In the genomic region with DNA sequence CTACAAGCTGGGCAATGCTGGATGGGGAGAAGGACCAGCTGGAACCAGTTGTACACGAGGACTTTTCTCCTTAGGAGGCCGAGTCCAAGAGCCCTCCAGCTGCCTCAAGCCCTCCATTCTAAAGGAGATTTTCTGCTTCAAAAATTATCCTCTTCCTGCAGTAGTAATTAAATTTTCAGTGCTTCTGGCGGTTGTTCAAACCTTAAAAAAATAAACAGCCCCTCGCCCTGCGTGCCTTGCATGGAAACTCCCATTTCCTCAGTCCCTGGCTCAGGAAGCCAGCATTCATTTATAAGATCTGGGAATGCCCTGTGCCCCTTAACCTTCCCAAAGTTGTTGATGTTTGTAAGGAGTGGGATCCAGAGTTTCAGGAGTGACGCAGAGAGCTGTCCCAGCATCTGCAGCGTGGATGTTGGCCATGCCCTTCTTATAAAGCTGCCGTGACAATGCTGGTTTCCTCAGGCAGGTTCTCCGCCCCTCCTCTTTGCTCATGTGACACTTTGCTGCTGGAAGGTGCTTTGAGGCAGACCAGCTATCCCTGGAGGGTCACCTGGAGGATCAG, we compare ENCODE assay signal across 18 cellular contexts. TPM values are rescaled to one million over a fixed set of nuclear protein-coding genes. Genes with fewer than 3 reads are reported as not detected.
A peak's percentile ranks its signal among the peaks of the same experiment; 100 is the strongest.
DNase-seq lines count a peak whose midpoint lies in the region; ATAC-seq and TF ChIP-seq lines count a peak whose summit lies in the region.
"Had no signal": no experiment of that assay in that cellular context is flagged by ENCODE, and none has a peak within 500 bp of the region (broad histone marks: within the 10 kb centered on the region; RNA-seq: fewer than 3 reads in every experiment).

No MANE protein-coding gene starts in this region.

- ATAC-seq in gastroesophageal sphincter (no peak), GM18502 (IDR thresholded peaks at IDR 0.05; ENCODE audit: poor library complexity, unreplicated experiment) (no peak), upper lobe of left lung (ENCODE audit: low FRiP score in 2 of 2) (no peak)

- H3K9me3 ChIP-seq in gastroesophageal sphincter (peaks cover 0 to 35% (median 0%) of the 10 kb centered on the region in 3 donors), upper lobe of left lung (peaks cover 10 to 32% (median 19%) of the 10 kb centered on the region in 4 donors)

- TF ChIP-seq EP300 in gastroesophageal sphincter (IDR thresholded peaks at IDR 0.05): no peak
- TF ChIP-seq EP300 in upper lobe of left lung (IDR thresholded peaks at IDR 0.05): peak in 1 of 4 donors; percentile 42

- WGBS in gastroesophageal sphincter (ENCODE audit: low coverage in 1 of 2), 2 donors: 29 to 33% methylated on average over 6 to 9 of the region's 9 CpGs
- WGBS in upper lobe of left lung, 2 donors: 31 to 34% methylated on average over 7 to 9 of the region's 9 CpGs

- H3K4me3 ChIP-seq in HFF-Myc (replicated peaks; ENCODE audit: low read depth, low read length) (no peak overlapping the region), gastroesophageal sphincter (no peak overlapping the region), upper lobe of left lung (no peak overlapping the region)
- H3K4me3 ChIP-seq: cardiac muscle cell, transverse colon had no signal

- DNase-seq in COR-L47 (lab: John Stamatoyannopoulos, UW) (peak; percentile 52), HFF-Myc (ENCODE audit: extremely low read depth, low read depth) (peak; percentile 29), SK-N-DZ (ENCODE audit: low spot score) (peak; percentile 56), glomerular endothelial cell (ENCODE audit: extremely low read depth, low read depth, low spot score) (peak; percentile 57), NCI-H510A (lab: John Stamatoyannopoulos, UW) (no peak), upper lobe of left lung (no peak)
- DNase-seq: activated naive CD4-positive, alpha-beta T cell treated with anti-CD3 and anti-CD28 coated beads, Interleukin-2, amount 10 ng/mL, durations not matched to agents 7 days and 5 days; H9; mesendoderm; NCI-H526 treated with DMSO at 0.1 percent for 48 hours; RPMI8226; stimulated activated CD4-positive, alpha-beta T cell treated with anti-CD3 and anti-CD28 coated beads, Interleukin-4, amount 100 ng/mL, for 4 hours; T-helper 2 cell; transverse colon had no signal

- TF ChIP-seq CTCF in HFF-Myc (IDR thresholded peaks at IDR 0.05; ENCODE audit: low read depth, low read length, missing control alignments) (no peak), gastroesophageal sphincter (IDR thresholded peaks at IDR 0.05) (no peak), upper lobe of left lung (IDR thresholded peaks at IDR 0.05) (no peak)

- H3K36me3 ChIP-seq in gastroesophageal sphincter: no peaks in the 10 kb centered on the region
- H3K36me3 ChIP-seq in upper lobe of left lung: no peaks in the 10 kb centered on the region
- H3K36me3 ChIP-seq: cardiac muscle cell, neutrophil, transverse colon had no signal

- no peak for TF ChIP-seq POLR2A in gastroesophageal sphincter (IDR thresholded peaks at IDR 0.05)
- TF ChIP-seq POLR2A in upper lobe of left lung (IDR thresholded peaks at IDR 0.05): no peak

- H3K27ac ChIP-seq in gastroesophageal sphincter (no peak overlapping the region), upper lobe of left lung (no peak overlapping the region)
- H3K27ac ChIP-seq: cardiac muscle cell, neutrophil, transverse colon had no signal

- H3K4me1 ChIP-seq in gastroesophageal sphincter: no peaks in the 10 kb centered on the region
- peaks cover 0 to 5% (median 2%) of the 10 kb centered on the region in 4 donors for H3K4me1 ChIP-seq in upper lobe of left lung
- H3K4me1 ChIP-seq: transverse colon had no signal

- H3K27me3 ChIP-seq in gastroesophageal sphincter: peaks cover 9% of the 10 kb centered on the region
- H3K27me3 ChIP-seq in upper lobe of left lung: no peaks in the 10 kb centered on the region
- H3K27me3 ChIP-seq: cardiac muscle cell, neutrophil, transverse colon had no signal

RNA-seq across cellular contexts. Expression of a gene that starts 24.0 kb away (rescaled TPM):
- polyA plus RNA-seq in SK-N-DZ (2014; cell fraction: cytosol; rRNA removed): 17.3 and 36.4 TPM in 2 replicates
- 11.0 and 14.1 TPM in 2 replicates for polyA plus RNA-seq in SK-N-DZ (2014; cell fraction: nucleus; rRNA removed)
- total RNA-seq in glomerular endothelial cell (1.4 and 4.1 TPM in 2 replicates), gastroesophageal sphincter (10 to 100 TPM in 1 of 4 donors, 1 to 10 TPM in 3; 3.6 to 66.3 (median 7.4) TPM), upper lobe of left lung (10 to 100 TPM in 2 of 6 donors, 1 to 10 TPM in 4; 3.1 to 22.0 (median 7.4) TPM)

RNA-seq across cellular contexts. Expression of a gene that starts 59.6 kb away (rescaled TPM):
- 22.1 and 28.9 TPM in 2 replicates for polyA plus RNA-seq in SK-N-DZ (2014; cell fraction: cytosol; rRNA removed)
- polyA plus RNA-seq in SK-N-DZ (2014; cell fraction: nucleus; rRNA removed): 64.9 and 116 TPM in 2 replicates
- total RNA-seq in glomerular endothelial cell (1.9 and 4.6 TPM in 2 replicates), gastroesophageal sphincter (under 1 TPM; 0.35 to 0.84 (median 0.66) TPM), upper lobe of left lung (1 to 10 TPM in 3 of 6 donors, under 1 TPM in 3; 0.46 to 1.3 (median 1.00) TPM)

Comparison
In these comparisons a context has a peak if more than half of its experiments do, and no peak if none do; other contexts are left out.
1. DNase-seq: peak in COR-L47 (single experiment), HFF-Myc (single experiment), SK-N-DZ (single experiment) and glomerular endothelial cell (single experiment); none in NCI-H510A (single experiment) and upper lobe of left lung (0 of 2).